Comparison of ENCODE assay signal across 24 cellular contexts in the genomic region with DNA sequence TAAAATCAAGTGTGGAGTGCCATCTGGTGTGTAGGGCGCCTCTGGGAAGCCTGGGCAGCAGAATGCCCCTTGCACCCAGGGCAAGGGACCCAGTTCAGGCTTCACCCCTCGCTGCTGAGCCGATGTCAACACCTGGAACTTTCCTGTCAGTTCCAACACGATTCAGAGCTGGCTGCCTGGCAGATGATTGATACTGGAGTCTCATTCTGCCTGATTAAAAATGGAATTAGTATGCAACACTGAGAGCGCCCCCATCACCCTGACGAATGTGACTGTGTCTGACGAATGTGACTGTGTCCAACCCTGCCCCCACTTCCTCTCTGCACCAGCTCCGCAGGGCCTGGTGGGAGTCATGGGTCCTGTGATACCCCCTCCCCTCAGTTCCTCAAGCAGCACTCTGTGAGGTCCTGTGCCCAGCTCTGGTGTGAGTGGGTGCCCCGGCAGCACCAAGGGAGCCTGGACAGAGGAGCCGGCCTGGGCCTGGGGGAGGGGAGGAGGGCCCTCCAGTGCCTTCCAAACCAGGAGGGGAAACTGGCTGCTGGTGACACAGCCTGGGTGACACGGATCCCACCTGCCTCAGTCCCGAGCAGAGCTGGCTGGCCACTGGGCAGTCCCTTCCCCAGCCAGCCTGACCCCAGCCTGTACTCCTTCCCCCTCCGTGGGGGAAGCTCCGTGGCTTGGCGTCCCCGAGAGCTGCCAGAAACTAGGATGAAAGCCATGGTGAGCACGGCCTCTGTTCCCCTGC. TPM values are rescaled to one million over a fixed set of nuclear protein-coding genes. Genes with fewer than 3 reads are reported as not detected.
A peak's percentile ranks its signal among the peaks of the same experiment; 100 is the strongest.
DNase-seq lines count a peak whose midpoint lies in the region; ATAC-seq and TF ChIP-seq lines count a peak whose summit lies in the region.
"Had no signal": no experiment of that assay in that cellular context is flagged by ENCODE, and none has a peak within 500 bp of the region (broad histone marks: within the 10 kb centered on the region; RNA-seq: fewer than 3 reads in every experiment).

No MANE protein-coding gene starts in this region.

- H3K9me3 Mint-ChIP-seq in activated T-cell treated with anti-CD3 and anti-CD28 coated beads, Interleukin-2, amount 50 U/mL, for 4 hours, result no peaks in the 10 kb centered on the region
- H3K9me3 Mint-ChIP-seq in progenitor cell of endocrine pancreas (ENCODE audit: low read depth), result no peaks in the 10 kb centered on the region
- H3K9me3 Mint-ChIP-seq: CD4-positive, CD25-positive, alpha-beta regulatory T cell; endodermal cell; memory B cell had no signal

- H3K27me3 Mint-ChIP-seq in activated T-cell treated with anti-CD3 and anti-CD28 coated beads, Interleukin-2, amount 50 U/mL, for 4 hours (ENCODE audit: low read depth), result no peaks in the 10 kb centered on the region
- H3K27me3 Mint-ChIP-seq in progenitor cell of endocrine pancreas, result no peaks in the 10 kb centered on the region
- H3K27me3 Mint-ChIP-seq: memory B cell had no signal

- H3K27me3 ChIP-seq in Peyer's patch (no peaks in the 10 kb centered on the region), spleen (replicated peaks in 1 of 7) (no peaks in the 10 kb centered on the region)
- H3K27me3 ChIP-seq: brain microvascular endothelial cell, colonic mucosa, esophagus squamous epithelium, gastrocnemius medialis had no signal

- ATAC-seq in activated T-cell treated with anti-CD3 and anti-CD28 coated beads, Interleukin-2, amount 50 U/mL, for 4 hours, result no peak
- ATAC-seq in left ventricle myocardium superior (no peak), GM21367 (IDR thresholded peaks at IDR 0.05; ENCODE audit: unreplicated experiment) (no peak)
- ATAC-seq: gastrocnemius medialis had no signal

- H3K4me1 ChIP-seq in Peyer's patch (no peaks in the 10 kb centered on the region), spleen (no peaks in the 10 kb centered on the region)
- H3K4me1 ChIP-seq: colonic mucosa, gastrocnemius medialis had no signal

- DNase-seq in activated T-cell treated with anti-CD3 and anti-CD28 coated beads, Interleukin-2, amount 50 U/mL, for 48 hours, result peak; percentile 10
- DNase-seq in activated T-cell treated with anti-CD3 and anti-CD28 coated beads, Interleukin-2, amount 50 U/mL, for 4 hours, result no peak
- DNase-seq in Peyer's patch, result peak in 2 of 3 donors; percentile 29 to 39
- peak; percentile 5 for DNase-seq in left ventricle myocardium superior
- DNase-seq in spleen, result peak; percentile 64
- no peak for DNase-seq in progenitor cell of endocrine pancreas (ENCODE audit: low spot score, unreplicated experiment)
- DNase-seq in KBM-7, result no peak
- DNase-seq: brain microvascular endothelial cell; CD4-positive, CD25-positive, alpha-beta regulatory T cell; colonic mucosa; esophagus squamous epithelium; NCI-H1105 treated with DMSO at 0.1 percent for 48 hours; NCI-H2081 treated with DMSO at 0.1 percent for 48 hours; NCI-H446 treated with DMSO at 0.1 percent for 48 hours; OCI-M1 had no signal

- no peak overlapping the region for H3K27ac Mint-ChIP-seq in progenitor cell of endocrine pancreas
- H3K27ac Mint-ChIP-seq: CD4-positive, CD25-positive, alpha-beta regulatory T cell; endodermal cell; memory B cell had no signal

- 78 to 92% (median 88%) methylated on average over 10 to 17 of the region's 17 CpGs for WGBS in spleen, 5 donors

- intact Hi-C loops in left ventricle myocardium superior (cut with micrococcal nuclease) (no loop called here), spleen (cut with DNase I; ENCODE audit: low total_unique reads) (no loop called here)

- H3K4me1 Mint-ChIP-seq in activated T-cell treated with anti-CD3 and anti-CD28 coated beads, Interleukin-2, amount 50 U/mL, for 4 hours (ENCODE audit: low read depth), result no peaks in the 10 kb centered on the region
- no peaks in the 10 kb centered on the region for H3K4me1 Mint-ChIP-seq in progenitor cell of endocrine pancreas (ENCODE audit: low read depth)
- H3K4me1 Mint-ChIP-seq: endodermal cell, memory B cell had no signal

- no peak overlapping the region for H3K4me3 Mint-ChIP-seq in activated T-cell treated with anti-CD3 and anti-CD28 coated beads, Interleukin-2, amount 50 U/mL, for 4 hours
- no peak overlapping the region for H3K4me3 Mint-ChIP-seq in progenitor cell of endocrine pancreas (ENCODE audit: low read depth)
- H3K4me3 Mint-ChIP-seq: CD4-positive, CD25-positive, alpha-beta regulatory T cell; endodermal cell; memory B cell had no signal

- H3K36me3 Mint-ChIP-seq in activated T-cell treated with anti-CD3 and anti-CD28 coated beads, Interleukin-2, amount 50 U/mL, for 4 hours (ENCODE audit: insufficient read depth), result no peaks in the 10 kb centered on the region
- peaks cover 3% of the 10 kb centered on the region for H3K36me3 Mint-ChIP-seq in progenitor cell of endocrine pancreas (ENCODE audit: insufficient read depth)
- H3K36me3 Mint-ChIP-seq: CD4-positive, CD25-positive, alpha-beta regulatory T cell had no signal

- in situ Hi-C loops in KBM-7 (cut with MboI; ENCODE audit: low pct_unique_long_range_greater_than_20kb, low sequenced_read_pairs), result no loop called here

- no peak overlapping the region for H3K4me3 ChIP-seq in Peyer's patch
- no peak overlapping the region for H3K4me3 ChIP-seq in spleen
- H3K4me3 ChIP-seq: colonic mucosa, esophagus squamous epithelium, gastrocnemius medialis had no signal

- no peak for TF ChIP-seq POLR2A in Peyer's patch (IDR thresholded peaks at IDR 0.05)
- TF ChIP-seq POLR2A in spleen (IDR thresholded peaks at IDR 0.05), result no peak

- H3K9me3 ChIP-seq in Peyer's patch, result no peaks in the 10 kb centered on the region
- H3K9me3 ChIP-seq in spleen, result no peaks in the 10 kb centered on the region
- H3K9me3 ChIP-seq: colonic mucosa, esophagus squamous epithelium, gastrocnemius medialis had no signal

- H3K27ac ChIP-seq in Peyer's patch, result no peak overlapping the region
- H3K27ac ChIP-seq in spleen, result no peak overlapping the region
- H3K27ac ChIP-seq: brain microvascular endothelial cell, colonic mucosa, esophagus squamous epithelium, gastrocnemius medialis, HL-60 had no signal

- TF ChIP-seq CTCF in Peyer's patch (IDR thresholded peaks at IDR 0.05) (no peak), spleen (IDR thresholded peaks at IDR 0.05 in 8 of 11, conservative IDR thresholded peaks at IDR 0.05 in 3 of 11) (no peak), progenitor cell of endocrine pancreas (IDR thresholded peaks at IDR 0.05; ENCODE audit: unreplicated experiment) (no peak)

- peaks cover 0 to 5% (median 0%) of the 10 kb centered on the region in 3 donors for H3K36me3 ChIP-seq in Peyer's patch
- peaks cover 0 to 42% (median 15%) of the 10 kb centered on the region in 6 donors for H3K36me3 ChIP-seq in spleen
- H3K36me3 ChIP-seq: brain microvascular endothelial cell, colonic mucosa, gastrocnemius medialis had no signal

RNA-seq across cellular contexts. Expression of a gene that starts 41.4 kb away (rescaled TPM):
- not detected for total RNA-seq in activated T-cell treated with anti-CD3 and anti-CD28 coated beads, Interleukin-2, amount 50 U/mL, for 4 hours
- total RNA-seq in Peyer's patch, result not detected
- total RNA-seq in left ventricle myocardium superior, result not detected
- total RNA-seq in spleen, result not detected
- not detected for polyA plus RNA-seq in spleen
- total RNA-seq in progenitor cell of endocrine pancreas, result not detected in 2 replicates
- total RNA-seq: CD4-positive, CD25-positive, alpha-beta regulatory T cell; endodermal cell; esophagus squamous epithelium; gastrocnemius medialis; myocyte; subcutaneous adipose tissue had no signal
- polyA plus RNA-seq: adipose tissue; CD4-positive, CD25-positive, alpha-beta regulatory T cell; keratinocyte had no signal

Comparison
In these comparisons a context has a peak if more than half of its experiments do, and no peak if none do; other contexts are left out.
1. DNase-seq: peak in activated T-cell treated with anti-CD3 and anti-CD28 coated beads, Interleukin-2, amount 50 U/mL, for 48 hours (2 of 2), Peyer's patch (2 of 3), left ventricle myocardium superior (single experiment) and spleen (single experiment); none in activated T-cell treated with anti-CD3 and anti-CD28 coated beads, Interleukin-2, amount 50 U/mL, for 4 hours (single experiment), progenitor cell of endocrine pancreas (single experiment) and KBM-7 (single experiment).